In the genomic region with DNA sequence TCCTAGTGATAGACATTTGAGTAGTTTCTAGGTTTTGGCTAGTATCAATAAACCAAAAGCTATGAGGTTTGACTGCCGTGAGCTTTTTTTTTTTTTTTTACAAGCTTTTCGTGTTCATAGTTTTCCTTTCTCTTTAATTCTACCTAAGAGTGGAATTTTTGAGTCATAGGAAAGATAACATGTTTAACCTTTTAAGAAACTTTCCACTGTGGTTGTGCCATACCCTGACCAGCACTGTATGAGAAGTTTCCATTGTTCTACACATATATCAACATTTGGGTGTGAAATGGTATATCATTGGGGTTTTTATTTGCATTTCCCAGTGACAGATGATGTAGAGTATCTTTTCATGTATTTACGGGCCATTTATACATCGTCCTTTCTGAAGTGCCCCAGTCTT, we compare ENCODE assay signal across 8 cellular contexts.
DNase-seq lines count a peak whose midpoint lies in the region; ATAC-seq lines count a peak whose summit lies in the region.

No MANE protein-coding gene starts in this region.

- ATAC-seq in HG03039 (IDR thresholded peaks at IDR 0.05; ENCODE audit: unreplicated experiment) = peak; percentile 75

- DNase-seq in activated CD4-positive, alpha-beta T cell treated with anti-CD3 and anti-CD28 coated beads for 48 hours = peak; percentile 47
- no peak for DNase-seq in activated CD4-positive, alpha-beta T cell treated with anti-CD3 and anti-CD28 coated beads, Interleukin-2, amount 50 U/mL, for 4 hours
- peak; percentile 36 for DNase-seq in activated CD8-positive, alpha-beta memory T cell treated with anti-CD3 and anti-CD28 coated beads, Interleukin-2, amount 50 U/mL, for 48 hours
- DNase-seq in stimulated activated CD4-positive, alpha-beta T cell treated with anti-CD3 and anti-CD28 coated beads, Interleukin-4, amount 100 ng/mL, for 24 hours = peak; percentile 55
- DNase-seq in inferior parietal cortex (ENCODE audit: extremely low spot score) (no peak), DMS114 treated with DMSO at 0.1 percent for 48 hours (lab: John Stamatoyannopoulos, UW; ENCODE audit: unreplicated experiment) (no peak), dedifferentiated amniotic fluid mesenchymal stem cell (ENCODE audit: extremely low spot score) (no peak)

Comparison
In these comparisons a context has a peak if more than half of its experiments do, and no peak if none do; other contexts are left out.
1. DNase-seq: peak in activated CD4-positive, alpha-beta T cell treated with anti-CD3 and anti-CD28 coated beads for 48 hours (single experiment), activated CD8-positive, alpha-beta memory T cell treated with anti-CD3 and anti-CD28 coated beads, Interleukin-2, amount 50 U/mL, for 48 hours (single experiment) and stimulated activated CD4-positive, alpha-beta T cell treated with anti-CD3 and anti-CD28 coated beads, Interleukin-4, amount 100 ng/mL, for 24 hours (single experiment); none in activated CD4-positive, alpha-beta T cell treated with anti-CD3 and anti-CD28 coated beads, Interleukin-2, amount 50 U/mL, for 4 hours (0 of 2), inferior parietal cortex (single experiment), DMS114 treated with DMSO at 0.1 percent for 48 hours (single experiment) and dedifferentiated amniotic fluid mesenchymal stem cell (single experiment).